In the genomic region with DNA sequence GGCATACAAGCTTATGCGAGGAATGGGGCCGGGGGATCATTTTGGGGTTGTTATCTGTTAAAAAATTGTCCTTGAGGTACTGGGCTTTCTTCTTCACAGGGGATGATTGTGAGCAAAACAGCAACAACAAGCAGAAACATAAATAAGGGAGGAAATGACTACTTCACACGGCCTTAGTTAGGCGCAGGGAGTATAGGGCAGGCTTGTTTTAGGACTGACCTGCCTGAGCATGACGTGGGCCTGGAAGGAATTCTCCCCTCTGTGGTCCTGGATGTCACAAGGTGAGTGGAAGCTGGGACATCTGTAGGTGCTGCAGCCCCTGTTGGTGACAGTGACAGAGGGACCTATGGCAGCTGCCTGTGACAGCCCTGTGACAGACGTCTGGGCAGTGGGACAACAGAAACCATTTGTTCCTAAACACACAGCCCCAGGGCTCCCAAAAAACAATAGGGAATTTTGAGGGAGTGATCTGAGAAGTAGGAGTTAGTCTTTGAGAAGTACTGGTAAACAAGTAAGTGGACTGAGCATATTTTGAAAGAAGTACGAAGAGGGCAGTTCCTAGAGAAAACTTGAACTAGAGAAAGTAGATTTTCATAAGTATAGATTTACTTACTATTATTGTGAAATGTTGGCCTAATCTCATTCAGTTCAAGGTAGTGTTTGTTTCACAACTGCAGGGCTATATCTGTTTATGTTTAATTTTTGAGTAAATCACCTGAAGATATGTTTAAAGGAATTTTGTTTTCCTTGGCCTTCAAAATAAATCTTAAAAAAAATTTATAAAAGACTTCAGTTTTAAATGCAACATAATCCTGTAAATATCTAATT, we compare ENCODE assay signal across 1 cellular context.
TF ChIP-seq lines count a peak whose summit lies in the region.

No MANE protein-coding gene starts in this region.

TF ChIP-seq in IMR-90, 13 proteins besides CTCF, POLR2A, EP300 and RAD21:
- TF ChIP-seq CEBPB (IDR thresholded peaks at IDR 0.05; ENCODE audit: low read depth, low read length) = peak; percentile 16; the same call in 1 of the 2 replicates
- no peak for TF ChIP-seq CHD1 (IDR thresholded peaks at IDR 0.05; ENCODE audit: low read depth, low read length)
- no peak for TF ChIP-seq SMC3 (IDR thresholded peaks at IDR 0.05; ENCODE audit: low read depth, low read length)
TF ChIP-seq in IMR-90: peak in this region for 1.
